Comparison of ENCODE assay signal across 1 cellular context in genomic region chr17:62705116-62705515, GRCh38.
TF ChIP-seq lines count a peak whose summit lies in the region.

No MANE protein-coding gene starts in this region.

TF ChIP-seq in GM23338, 12 proteins besides CTCF, POLR2A, EP300 and RAD21 (continued from another document):
- no peak for TF ChIP-seq REST (IDR thresholded peaks at IDR 0.05; ENCODE audit: unreplicated experiment)
